In genomic region chr6:150102750-150103270, GRCh38 we compare ENCODE assay signal across 34 cellular contexts. TPM values are rescaled to one million over a fixed set of nuclear protein-coding genes. Genes with fewer than 3 reads are reported as not detected.
"Had no signal": no experiment of that assay in that cellular context is flagged by ENCODE, and none has a peak within 500 bp of the region (broad histone marks: within the 10 kb centered on the region; RNA-seq: fewer than 3 reads in every experiment).

No MANE protein-coding gene starts in this region.

- H3K4me1 ChIP-seq: adrenal gland, ascending aorta, body of pancreas, breast epithelium had no signal

- DNase-seq: activated effector memory CD4-positive, alpha-beta T cell treated with anti-CD3 and anti-CD28 coated beads, Interleukin-2, amount 50 U/mL, for 16 hours; activated effector memory CD4-positive, alpha-beta T cell treated with Interleukin-2 at 50 U/mL for 16 hours; activated gamma-delta T cell; activated gamma-delta T cell treated with Interleukin-2 at 50 U/mL for 16 hours; activated naive CD4-positive, alpha-beta T cell; activated naive CD4-positive, alpha-beta T cell treated with anti-CD3 and anti-CD28 coated beads for 36 hours; activated naive CD4-positive, alpha-beta T cell treated with anti-CD3 and anti-CD28 coated beads, Interleukin-2, amount 10 ng/mL, durations not matched to agents 7 days and 5 days; activated naive CD4-positive, alpha-beta T cell treated with anti-CD3 and anti-CD28 coated beads, Interleukin-2, amount 50 U/mL, for 16 hours; activated naive CD4-positive, alpha-beta T cell treated with Interleukin-2 at 50 U/mL for 16 hours; activated naive CD8-positive, alpha-beta T cell treated with anti-CD3 and anti-CD28 coated beads for 36 hours; activated naive CD8-positive, alpha-beta T cell treated with anti-CD3 and anti-CD28 coated beads, Interleukin-2, amount 10 ng/mL, durations not matched to agents 7 days and 5 days; activated naive CD8-positive, alpha-beta T cell treated with anti-CD3 and anti-CD28 coated beads, Interleukin-2, amount 50 U/mL, for 24 hours; activated T-cell treated with anti-CD3 and anti-CD28 coated beads, Interleukin-2, amount 50 U/mL, for 24 hours; activated T-cell treated with anti-CD3 and anti-CD28 coated beads, Interleukin-2, amount 50 U/mL, for 4 hours; activated T-cell treated with anti-CD3 and anti-CD28 coated beads, Interleukin-2, amount 50 U/mL, for 48 hours; activated T-cell treated with anti-CD3 and anti-CD28 coated beads, Interleukin-2, amount 50 U/mL, for 72 hours; adrenal gland; amniotic stem cell; amygdala; anterior cingulate cortex; aorta; body of pancreas; brain microvascular endothelial cell; caudate nucleus; central memory CD4-positive, alpha-beta T cell; cerebellar nuclear complex had no signal

- FAIRE-seq: astrocyte, bronchial epithelial cell had no signal

- ATAC-seq: activated naive CD4-positive, alpha-beta T cell treated with anti-CD3 and anti-CD28 coated beads, Interleukin-2, amount 50 U/mL, for 72 hours; activated naive CD8-positive, alpha-beta T cell treated with anti-CD3 and anti-CD28 coated beads, Interleukin-2, amount 50 U/mL, for 24 hours; activated T-cell treated with anti-CD3 and anti-CD28 coated beads, Interleukin-2, amount 50 U/mL, for 4 hours; activated T-cell treated with anti-CD3 and anti-CD28 coated beads, Interleukin-2, amount 50 U/mL, for 72 hours; activated T-helper 17 cell treated with anti-CD3 and anti-CD28 coated beads, Interleukin-2, amount 50 U/mL, for 72 hours; body of pancreas had no signal

- H3K36me3 ChIP-seq: adrenal gland, ascending aorta, brain microvascular endothelial cell, breast epithelium, cardiac muscle cell had no signal

- H3K27ac ChIP-seq: adrenal gland, ascending aorta, body of pancreas, brain microvascular endothelial cell, breast epithelium, cardiac muscle cell had no signal

- H3K4me3 ChIP-seq: adrenal gland, ascending aorta, body of pancreas, breast epithelium, cardiac muscle cell had no signal

- H3K9me3 ChIP-seq: adrenal gland, ascending aorta, body of pancreas, breast epithelium had no signal

- H3K27me3 ChIP-seq: adrenal gland, ascending aorta, body of pancreas, brain microvascular endothelial cell, breast epithelium, cardiac muscle cell had no signal

RNA-seq across cellular contexts. Expression of gene ULBP3, which starts 33.9 kb away (rescaled TPM):
- total RNA-seq: activated naive CD4-positive, alpha-beta T cell treated with anti-CD3 and anti-CD28 coated beads for 36 hours; activated naive CD4-positive, alpha-beta T cell treated with anti-CD3 and anti-CD28 coated beads, Interleukin-2, amount 50 U/mL, for 72 hours; activated T-helper 1 cell treated with anti-CD3 and anti-CD28 coated beads, Interleukin-12 subunit alpha, Interleukin-12 subunit beta, Interleukin-2, Interleukin-4 antibody, amounts not matched to agents 30 ng/mL and 10 ng/mL and 1 ng/mL, durations not matched to agents 14 hours and 24 hours and 36 hours had no signal

RNA-seq across cellular contexts. Expression of gene PPP1R14C, which starts 40.0 kb away (rescaled TPM):
- total RNA-seq: activated naive CD4-positive, alpha-beta T cell treated with anti-CD3 and anti-CD28 coated beads for 36 hours; activated naive CD8-positive, alpha-beta T cell treated with anti-CD3 and anti-CD28 coated beads, Interleukin-2, amount 10 ng/mL, durations not matched to agents 7 days and 5 days; activated T-helper 1 cell treated with anti-CD3 and anti-CD28 coated beads, Interleukin-12 subunit alpha, Interleukin-12 subunit beta, Interleukin-2, Interleukin-4 antibody, amounts not matched to agents 30 ng/mL and 10 ng/mL and 1 ng/mL, durations not matched to agents 14 hours and 24 hours and 36 hours; activated T-helper 17 cell treated with anti-CD3 and anti-CD28 coated beads, Interleukin-2, amount 50 U/mL, for 72 hours; ascending aorta had no signal
